Comparison of ENCODE assay signal across 21 cellular contexts in genomic region chr10:96290368-96291133, GRCh38. TPM values are rescaled to one million over a fixed set of nuclear protein-coding genes. Genes with fewer than 3 reads are reported as not detected.
A peak's percentile ranks its signal among the peaks of the same experiment; 100 is the strongest.
DNase-seq lines count a peak whose midpoint lies in the region; ATAC-seq and TF ChIP-seq lines count a peak whose summit lies in the region.
"Had no signal": no experiment of that assay in that cellular context is flagged by ENCODE, and none has a peak within 500 bp of the region (broad histone marks: within the 10 kb centered on the region; RNA-seq: fewer than 3 reads in every experiment).

No MANE protein-coding gene starts in this region.

- intact Hi-C loops in lower lobe of right lung (cut with DNase I), result loop anchor here (5.0 kb wide), 1 partner anchor 58 kb away; no protein-coding TSS in a partner anchor

- H3K27me3 ChIP-seq in GM06990 (replicated peaks; ENCODE audit: control insufficient read depth, insufficient read depth, low read length) (no peaks in the 10 kb centered on the region), lower lobe of right lung (ENCODE audit: low read depth) (no peaks in the 10 kb centered on the region)
- H3K27me3 ChIP-seq: hepatocyte, uterus had no signal

- peak; percentile 43 for ATAC-seq in GM19351 (IDR thresholded peaks at IDR 0.05; ENCODE audit: unreplicated experiment)
- ATAC-seq in HG03565 (IDR thresholded peaks at IDR 0.05; ENCODE audit: unreplicated experiment), result peak; percentile 32
- no peak for ATAC-seq in memory B cell (ENCODE audit: low read depth)
- ATAC-seq in lower lobe of right lung, result no peak
- ATAC-seq: effector memory CD8-positive, alpha-beta T cell; HCT116; left cardiac atrium; right cardiac atrium had no signal

- H3K4me3 Mint-ChIP-seq in memory B cell, result peak overlapping the region; percentile 62
- H3K4me3 Mint-ChIP-seq: central memory CD8-positive, alpha-beta T cell; effector memory CD8-positive, alpha-beta T cell had no signal

- H3K4me3 ChIP-seq in GM06990 (replicated peaks; ENCODE audit: low read depth, low read length), result peak overlapping the region; percentile 35
- no peak overlapping the region for H3K4me3 ChIP-seq in lower lobe of right lung
- H3K4me3 ChIP-seq: hepatocyte, uterus had no signal

- no peaks in the 10 kb centered on the region for H3K9me3 ChIP-seq in lower lobe of right lung
- H3K9me3 ChIP-seq: uterus had no signal

- peak overlapping the region; percentile 87 for H3K27ac Mint-ChIP-seq in memory B cell
- H3K27ac Mint-ChIP-seq: effector memory CD8-positive, alpha-beta T cell had no signal

- no peaks in the 10 kb centered on the region for H3K27me3 Mint-ChIP-seq in memory B cell

- TF ChIP-seq CTCF in GM06990 (IDR thresholded peaks at IDR 0.05; ENCODE audit: insufficient read depth, low read length, poor library complexity, severe bottlenecking) (no peak), lower lobe of right lung (IDR thresholded peaks at IDR 0.05) (no peak)

- H3K4me1 Mint-ChIP-seq in memory B cell, result peaks cover 46% of the 10 kb centered on the region
- H3K4me1 Mint-ChIP-seq: central memory CD8-positive, alpha-beta T cell had no signal

- no peaks in the 10 kb centered on the region for H3K36me3 ChIP-seq in GM06990 (ENCODE audit: control insufficient read depth, insufficient read depth, low read length)
- no peaks in the 10 kb centered on the region for H3K36me3 ChIP-seq in lower lobe of right lung
- H3K36me3 ChIP-seq: uterus had no signal

- peak; percentile 48 for DNase-seq in GM06990 (ENCODE audit: extremely low read depth, insufficient read length)
- no peak for DNase-seq in memory B cell (ENCODE audit: low spot score in 2 of 2)
- DNase-seq in lower lobe of right lung, result no peak
- no peak for DNase-seq in iPS-NIHi11 (ENCODE audit: low spot score)
- DNase-seq in effector CD4-positive, alpha-beta T cell, result no peak
- DNase-seq in hippocampal formation (lab: John Stamatoyannopoulos, UW), result no peak
- DNase-seq: activated CD4-positive, alpha-beta T cell treated with anti-CD3 and anti-CD28 coated beads for 48 hours; DND-41; effector memory CD8-positive, alpha-beta T cell; left cardiac atrium; NCI-H2029 treated with DMSO at 0.1 percent for 48 hours; NCI-H526 treated with DMSO at 0.1 percent for 48 hours; nucleus accumbens; right cardiac atrium; T1000; uterus had no signal

- peaks cover 9% of the 10 kb centered on the region for H3K4me1 ChIP-seq in lower lobe of right lung
- H3K4me1 ChIP-seq: uterus had no signal

- no peak overlapping the region for H3K27ac ChIP-seq in lower lobe of right lung
- H3K27ac ChIP-seq: hepatocyte, uterus had no signal

- H3K36me3 Mint-ChIP-seq in memory B cell, result no peaks in the 10 kb centered on the region

- no peaks in the 10 kb centered on the region for H3K9me3 Mint-ChIP-seq in memory B cell
- H3K9me3 Mint-ChIP-seq: central memory CD8-positive, alpha-beta T cell; effector memory CD8-positive, alpha-beta T cell had no signal

RNA-seq across cellular contexts. Expression of gene DNTT, which starts 13.7 kb away (rescaled TPM):
- not detected for total RNA-seq in lower lobe of right lung
- total RNA-seq: hepatocyte, left cardiac atrium, right cardiac atrium had no signal

RNA-seq across cellular contexts. Expression of gene BLNK, which starts 19.2 kb away (rescaled TPM):
- 11.2 TPM for total RNA-seq in lower lobe of right lung

Comparison
In these comparisons a context has a peak if more than half of its experiments do, and no peak if none do; other contexts are left out.
1. ATAC-seq: peak in GM19351 (single experiment) and HG03565 (single experiment); none in memory B cell (single experiment) and lower lobe of right lung (0 of 2).